Comparison of ENCODE assay signal across 22 cellular contexts in genomic region chr14:54759982-54760585, GRCh38.
"Had no signal": no experiment of that assay in that cellular context is flagged by ENCODE, and none has a peak within 500 bp of the region (broad histone marks: within the 10 kb centered on the region; RNA-seq: fewer than 3 reads in every experiment).

No MANE protein-coding gene starts in this region.

- H3K9me3 Mint-ChIP-seq: immature natural killer cell, mesothelial cell of epicardium, naive B cell had no signal

- H3K4me3 ChIP-seq: coronary artery, dorsolateral prefrontal cortex, esophagus muscularis mucosa, gastroesophageal sphincter, heart left ventricle, hepatocyte, left ventricle myocardium inferior, lower lobe of right lung, mucosa of descending colon had no signal

- H3K36me3 Mint-ChIP-seq: immature natural killer cell had no signal

- DNase-seq: dermis blood vessel endothelial cell; dorsolateral prefrontal cortex; effector CD4-positive, alpha-beta T cell; effector memory CD4-positive, alpha-beta T cell; foreskin keratinocyte; heart left ventricle; immature natural killer cell; islet precursor cell; kidney; kidney glomerular epithelial cell; left colon; left ventricle myocardium inferior; lower lobe of right lung; mesenchymal stem cell; mucosa of descending colon; naive B cell had no signal

- H3K27ac Mint-ChIP-seq: immature natural killer cell, mesothelial cell of epicardium, naive B cell had no signal

- H2AFZ ChIP-seq: hepatocyte had no signal

- H3K4me3 Mint-ChIP-seq: immature natural killer cell, mesothelial cell of epicardium, naive B cell had no signal

- H3K27me3 ChIP-seq: dorsolateral prefrontal cortex, esophagus muscularis mucosa, foreskin keratinocyte, gastroesophageal sphincter, heart left ventricle, hepatocyte had no signal

- ATAC-seq: foreskin keratinocyte, gastroesophageal sphincter, heart left ventricle, left colon, left lobe of liver, lower lobe of right lung, mucosa of descending colon had no signal

- H3K27ac ChIP-seq: coronary artery, esophagus muscularis mucosa, foreskin keratinocyte, gastroesophageal sphincter, heart left ventricle, hepatocyte, lower lobe of right lung had no signal

- H3K9me3 ChIP-seq: esophagus muscularis mucosa, gastroesophageal sphincter, heart left ventricle, left ventricle myocardium inferior, lower lobe of right lung, mucosa of descending colon had no signal

- H3K4me2 ChIP-seq: hepatocyte had no signal

- H3K27me3 Mint-ChIP-seq: naive B cell had no signal

- H3K4me1 Mint-ChIP-seq: naive B cell had no signal
